ENCODE assay signal across 14 cellular contexts in the genomic region with DNA sequence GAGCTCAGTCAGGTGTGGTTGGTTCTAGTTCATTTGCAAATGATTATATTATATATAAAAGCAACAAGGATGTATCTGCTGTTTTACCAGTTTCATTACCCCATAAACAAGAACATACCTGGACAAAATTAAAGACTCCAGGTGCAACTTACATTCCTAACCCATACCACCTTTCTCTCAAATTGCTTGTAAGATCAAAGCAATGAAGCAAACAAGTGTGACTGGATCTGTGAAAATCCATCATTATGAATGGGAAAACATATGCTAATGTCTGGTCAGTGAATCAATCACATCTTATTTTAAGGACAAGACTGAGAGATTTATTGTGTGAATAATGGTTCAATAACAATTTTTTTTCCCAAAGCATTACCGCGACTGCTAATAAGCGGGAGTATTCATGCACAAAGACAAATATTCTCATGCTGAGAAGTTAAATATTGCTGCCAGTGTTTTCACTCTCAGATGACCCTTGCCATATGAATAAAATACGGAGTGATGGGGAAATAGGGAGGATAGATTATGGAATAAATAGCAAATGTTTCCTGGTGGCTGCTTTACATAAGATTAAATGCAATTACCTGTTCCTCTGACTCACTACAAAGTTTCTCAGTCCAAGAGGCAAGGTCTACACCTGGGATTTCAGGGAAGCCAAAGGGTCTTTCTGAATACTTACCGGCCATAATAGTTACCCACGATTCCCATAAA. TPM values are rescaled to one million over a fixed set of nuclear protein-coding genes. Genes with fewer than 3 reads are reported as not detected.
DNase-seq lines count a peak whose midpoint lies in the region; ATAC-seq and TF ChIP-seq lines count a peak whose summit lies in the region.
"Had no signal": no experiment of that assay in that cellular context is flagged by ENCODE, and none has a peak within 500 bp of the region (broad histone marks: within the 10 kb centered on the region; RNA-seq: fewer than 3 reads in every experiment).

No MANE protein-coding gene starts in this region.

- peaks cover 6% of the 10 kb centered on the region for H3K36me3 Mint-ChIP-seq in mesothelial cell of epicardium
- no peaks in the 10 kb centered on the region for H3K36me3 Mint-ChIP-seq in activated naive CD4-positive, alpha-beta T cell treated with anti-CD3 and anti-CD28 coated beads for 36 hours (ENCODE audit: low read depth)
- H3K36me3 Mint-ChIP-seq: CD14-positive monocyte had no signal

- H3K79me2 ChIP-seq in smooth muscle cell (ENCODE audit: low read depth) = no peaks in the 10 kb centered on the region

- H3K27ac Mint-ChIP-seq in mesothelial cell of epicardium = peak overlapping the region; percentile 80
- H3K27ac Mint-ChIP-seq in activated naive CD4-positive, alpha-beta T cell treated with anti-CD3 and anti-CD28 coated beads for 36 hours = no peak overlapping the region
- H3K27ac Mint-ChIP-seq: CD14-positive monocyte had no signal

- DNase-seq in NCI-H1417 treated with DMSO at 0.1 percent for 48 hours (lab: John Stamatoyannopoulos, UW) (peak; percentile 17), colonic mucosa (no peak), mesothelial cell of epicardium (ENCODE audit: low spot score in 2 of 2, unreplicated experiment in 2 of 2) (no peak), stomach (no peak), smooth muscle cell (lab: John Stamatoyannopoulos, UW; ENCODE audit: unreplicated experiment) (no peak)
- DNase-seq in activated naive CD4-positive, alpha-beta T cell treated with anti-CD3 and anti-CD28 coated beads for 36 hours = no peak
- DNase-seq: ACHN, AML-193, NCI-H1048, NCI-H1694 treated with DMSO at 0.1 percent for 48 hours, NCI-H345, NCI-H526 had no signal

- H3K9me3 Mint-ChIP-seq in mesothelial cell of epicardium = peaks cover 8% of the 10 kb centered on the region
- no peaks in the 10 kb centered on the region for H3K9me3 Mint-ChIP-seq in activated naive CD4-positive, alpha-beta T cell treated with anti-CD3 and anti-CD28 coated beads for 36 hours

- 26 to 58% (median 39%) methylated on average over 6 of the region's 6 CpGs for WGBS in stomach, 5 donors
- 91% methylated on average over 6 of the region's 6 CpGs for WGBS in smooth muscle cell (ENCODE audit: low lambda C conversion rate)

- H3K4me3 ChIP-seq in colonic mucosa (no peak overlapping the region), stomach (no peak overlapping the region), smooth muscle cell (no peak overlapping the region)

- no peak for TF ChIP-seq POLR2A in stomach (IDR thresholded peaks at IDR 0.05)

- no peaks in the 10 kb centered on the region for H4K20me1 ChIP-seq in smooth muscle cell (ENCODE audit: low read depth)

- H3K9me3 ChIP-seq in colonic mucosa (no peaks in the 10 kb centered on the region), stomach (no peaks in the 10 kb centered on the region), smooth muscle cell (replicated peaks; ENCODE audit: low read depth) (no peaks in the 10 kb centered on the region)

- H3K36me3 ChIP-seq in colonic mucosa = no peaks in the 10 kb centered on the region
- no peaks in the 10 kb centered on the region for H3K36me3 ChIP-seq in stomach
- no peaks in the 10 kb centered on the region for H3K36me3 ChIP-seq in smooth muscle cell (ENCODE audit: low read depth)

- no peak overlapping the region for H3K4me2 ChIP-seq in smooth muscle cell

- H3K9ac ChIP-seq in colonic mucosa (ENCODE audit: low read depth in 2 of 2, low read length in 2 of 2) (no peak overlapping the region), smooth muscle cell (ENCODE audit: low read depth) (no peak overlapping the region)

- peaks cover 52% of the 10 kb centered on the region for H3K4me1 Mint-ChIP-seq in mesothelial cell of epicardium
- H3K4me1 Mint-ChIP-seq in activated naive CD4-positive, alpha-beta T cell treated with anti-CD3 and anti-CD28 coated beads for 36 hours (ENCODE audit: low read depth) = peaks cover 8% of the 10 kb centered on the region

- H3K4me1 ChIP-seq in colonic mucosa = no peaks in the 10 kb centered on the region
- H3K4me1 ChIP-seq in stomach = peaks cover 4 to 39% (median 11%) of the 10 kb centered on the region in 4 donors
- no peaks in the 10 kb centered on the region for H3K4me1 ChIP-seq in smooth muscle cell (ENCODE audit: low read depth)

- H2AFZ ChIP-seq in smooth muscle cell (ENCODE audit: low read depth) = no peak overlapping the region

- no peaks in the 10 kb centered on the region for H3F3A ChIP-seq in smooth muscle cell (ENCODE audit: low read depth)

- TF ChIP-seq EP300 in stomach (IDR thresholded peaks at IDR 0.05) = no peak

- no peaks in the 10 kb centered on the region for H3K27me3 Mint-ChIP-seq in mesothelial cell of epicardium (ENCODE audit: low read depth)
- H3K27me3 Mint-ChIP-seq in activated naive CD4-positive, alpha-beta T cell treated with anti-CD3 and anti-CD28 coated beads for 36 hours (ENCODE audit: low read depth) = peaks cover 3% of the 10 kb centered on the region

- H3K27ac ChIP-seq in colonic mucosa (peak overlapping the region; percentile 51), stomach (peak overlapping the region in 3 of 5 donors; percentile 43 to 71 (median 62)), smooth muscle cell (ENCODE audit: low read depth) (no peak overlapping the region)

- H3K27me3 ChIP-seq in colonic mucosa (no peaks in the 10 kb centered on the region), stomach (no peaks in the 10 kb centered on the region), smooth muscle cell (ENCODE audit: low read depth) (no peaks in the 10 kb centered on the region)

- intact Hi-C loops in colonic mucosa (cut with DNase I) (no loop called here), stomach (cut with DNase I; ENCODE audit: low total_unique reads) (no loop called here)
- intact Hi-C loops in activated naive CD4-positive, alpha-beta T cell treated with anti-CD3 and anti-CD28 coated beads for 36 hours (cut with micrococcal nuclease) = no loop called here

- ATAC-seq in HG03442 (IDR thresholded peaks at IDR 0.05; ENCODE audit: unreplicated experiment) = no peak

- CTCF ChIA-PET in activated naive CD4-positive, alpha-beta T cell treated with anti-CD3 and anti-CD28 coated beads for 36 hours (lab: Charles Lee) = interaction anchor here (0.7 kb wide), 1 partner anchor 1758 kb away, joined by 4 read pairs; no protein-coding TSS in a partner anchor

- TF ChIP-seq CTCF in colonic mucosa (IDR thresholded peaks at IDR 0.05) = no peak
- no peak for TF ChIP-seq CTCF in mesothelial cell of epicardium (IDR thresholded peaks at IDR 0.05; ENCODE audit: unreplicated experiment)
- TF ChIP-seq CTCF in stomach (IDR thresholded peaks at IDR 0.05) = no peak
- TF ChIP-seq CTCF in smooth muscle cell (IDR thresholded peaks at IDR 0.05; ENCODE audit: borderline replicate concordance, insufficient read depth, poor library complexity, severe bottlenecking) = no peak

- no peak overlapping the region for H3K4me3 Mint-ChIP-seq in mesothelial cell of epicardium
- H3K4me3 Mint-ChIP-seq in activated naive CD4-positive, alpha-beta T cell treated with anti-CD3 and anti-CD28 coated beads for 36 hours = no peak overlapping the region

RNA-seq across cellular contexts. Expression of a gene that starts 59.3 kb away (rescaled TPM):
- total RNA-seq in colonic mucosa (10 to 100 TPM; 19.0 to 21.4 TPM), mesothelial cell of epicardium (58.2 to 61.4 TPM (median 60.7 TPM) in 3 replicates), stomach (10 to 100 TPM in 4 of 5 donors, 1 to 10 TPM in 1; 6.1 to 89.9 (median 66.9) TPM), smooth muscle cell (63.0 and 67.4 TPM in 2 replicates)
- polyA plus RNA-seq in stomach (10 to 100 TPM; 12.1 to 21.4 (median 14.0) TPM), smooth muscle cell (22.7 and 28.4 TPM in 2 replicates)
- 10 to 100 TPM; 69.7 to 72.7 TPM for total RNA-seq in activated naive CD4-positive, alpha-beta T cell treated with anti-CD3 and anti-CD28 coated beads for 36 hours
